Comparison of ENCODE assay signal across 32 cellular contexts in genomic region chr4:189146994-189147929, GRCh38.
"Had no signal": no experiment of that assay in that cellular context is flagged by ENCODE, and none has a peak within 500 bp of the region (broad histone marks: within the 10 kb centered on the region; RNA-seq: fewer than 3 reads in every experiment).

No MANE protein-coding gene starts in this region.

- H3K4me2 ChIP-seq: SK-N-SH had no signal

- H3K36me3 ChIP-seq: brain microvascular endothelial cell, cardiac muscle cell, Peyer's patch, SJSA1 had no signal

- DNase-seq: activated CD4-positive, alpha-beta memory T cell treated with anti-CD3 and anti-CD28 coated beads for 36 hours; activated CD4-positive, alpha-beta T cell treated with anti-CD3 and anti-CD28 coated beads for 4 hours; activated CD4-positive, alpha-beta T cell treated with anti-CD3 and anti-CD28 coated beads, Interleukin-2, amount 50 U/mL, for 1 hour; activated CD8-positive, alpha-beta memory T cell treated with anti-CD3 and anti-CD28 coated beads for 24 hours; activated CD8-positive, alpha-beta memory T cell treated with anti-CD3 and anti-CD28 coated beads, Interleukin-2, amount 10 ng/mL, durations not matched to agents 7 days and 5 days; activated CD8-positive, alpha-beta memory T cell treated with anti-CD3 and anti-CD28 coated beads, Interleukin-2, amount 50 U/mL, for 48 hours; activated effector memory CD4-positive, alpha-beta T cell treated with anti-CD3 and anti-CD28 coated beads, Interleukin-2, amount 50 U/mL, for 16 hours; activated naive CD4-positive, alpha-beta T cell; activated naive CD4-positive, alpha-beta T cell treated with anti-CD3 and anti-CD28 coated beads, Interleukin-2, amount 50 U/mL, for 16 hours; activated naive CD8-positive, alpha-beta T cell treated with anti-CD3 and anti-CD28 coated beads for 36 hours; activated T-cell treated with anti-CD3 and anti-CD28 coated beads, Interleukin-2, amount 50 U/mL, for 72 hours; amniotic stem cell; aorta; brain microvascular endothelial cell; NCI-H1105; NCI-H1417 treated with DMSO at 0.1 percent for 48 hours; NCI-H187 treated with DMSO at 0.1 percent for 48 hours; NCI-H2081; NCI-H510A; NCI-H526; NCI-H748 treated with DMSO at 0.1 percent for 48 hours; NK-92 treated with Interleukin-12 subunit alpha and Interleukin-12 subunit beta, amount 100 ng/mL, for 24 hours; PC-3; Peyer's patch; RPMI8226; SHP77 treated with DMSO at 0.1 percent for 48 hours; SK-N-SH had no signal

- H3K4me1 ChIP-seq: Peyer's patch, SJSA1 had no signal

- H3K27me3 ChIP-seq: brain microvascular endothelial cell, cardiac muscle cell, Peyer's patch, SJSA1 had no signal

- H3K27ac ChIP-seq: brain microvascular endothelial cell, cardiac muscle cell, Peyer's patch, SJSA1 had no signal

- H3K9me3 ChIP-seq: SJSA1, SK-N-SH had no signal

- ATAC-seq: activated CD4-positive, CD25-positive, alpha-beta regulatory T cell treated with anti-CD3 and anti-CD28 coated beads, Interleukin-2, amount 50 U/mL, for 24 hours; activated CD8-positive, alpha-beta memory T cell treated with anti-CD3 and anti-CD28 coated beads, Interleukin-2, amount 10 ng/mL, durations not matched to agents 7 days and 5 days; activated T-cell treated with anti-CD3 and anti-CD28 coated beads, Interleukin-2, amount 50 U/mL, for 72 hours; activated T-helper 17 cell treated with anti-CD3 and anti-CD28 coated beads, Interleukin-2, amount 50 U/mL, for 72 hours; PC-3 had no signal

- FAIRE-seq: TTC549 had no signal

- H3K4me3 ChIP-seq: cardiac muscle cell, Peyer's patch, SJSA1 had no signal
